In genomic region chr1:38962113-38962512, GRCh38 we compare ENCODE assay signal across 2 cellular contexts.
TF ChIP-seq lines count a peak whose summit lies in the region.

No MANE protein-coding gene starts in this region.

TF ChIP-seq in SK-N-SH, 30 proteins besides CTCF, POLR2A, EP300 and RAD21 (continued from another document):
- TF ChIP-seq TAF1 (IDR thresholded peaks at IDR 0.05; ENCODE audit: borderline replicate concordance, low read depth, low read length) (no peak), REST (IDR thresholded peaks at IDR 0.05; ENCODE audit: low read depth, low read length) (no peak), GATA2 (CRISPR knock-in tag; IDR thresholded peaks at IDR 0.05) (no peak), RFX5 (IDR thresholded peaks at IDR 0.05; ENCODE audit: low read length) (no peak), TEAD4 (IDR thresholded peaks at IDR 0.05; ENCODE audit: borderline replicate concordance, insufficient read depth) (no peak), FOXM1 (IDR thresholded peaks at IDR 0.05; ENCODE audit: low read depth) (no peak), MAX (IDR thresholded peaks at IDR 0.05; ENCODE audit: low read depth) (no peak), SIN3A (IDR thresholded peaks at IDR 0.05; ENCODE audit: borderline replicate concordance, low read depth, low read length) (no peak), FOXJ3 (CRISPR knock-in tag; IDR thresholded peaks at IDR 0.05) (no peak), NRF1 (IDR thresholded peaks at IDR 0.05; ENCODE audit: low read depth, low read length) (no peak), RXRA (IDR thresholded peaks at IDR 0.05; ENCODE audit: borderline replicate concordance, low read depth) (no peak), YY1 (IDR thresholded peaks at IDR 0.05; ENCODE audit: low read depth) (no peak)
- TF ChIP-seq, protein P1, sequence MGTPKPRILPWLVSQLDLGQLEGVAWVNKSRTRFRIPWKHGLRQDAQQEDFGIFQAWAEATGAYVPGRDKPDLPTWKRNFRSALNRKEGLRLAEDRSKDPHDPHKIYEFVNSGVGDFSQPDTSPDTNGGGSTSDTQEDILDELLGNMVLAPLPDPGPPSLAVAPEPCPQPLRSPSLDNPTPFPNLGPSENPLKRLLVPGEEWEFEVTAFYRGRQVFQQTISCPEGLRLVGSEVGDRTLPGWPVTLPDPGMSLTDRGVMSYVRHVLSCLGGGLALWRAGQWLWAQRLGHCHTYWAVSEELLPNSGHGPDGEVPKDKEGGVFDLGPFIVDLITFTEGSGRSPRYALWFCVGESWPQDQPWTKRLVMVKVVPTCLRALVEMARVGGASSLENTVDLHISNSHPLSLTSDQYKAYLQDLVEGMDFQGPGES (IDR thresholded peaks at IDR 0.05; ENCODE audit: low read depth, low read length): no peak
- TF ChIP-seq, protein P2, sequence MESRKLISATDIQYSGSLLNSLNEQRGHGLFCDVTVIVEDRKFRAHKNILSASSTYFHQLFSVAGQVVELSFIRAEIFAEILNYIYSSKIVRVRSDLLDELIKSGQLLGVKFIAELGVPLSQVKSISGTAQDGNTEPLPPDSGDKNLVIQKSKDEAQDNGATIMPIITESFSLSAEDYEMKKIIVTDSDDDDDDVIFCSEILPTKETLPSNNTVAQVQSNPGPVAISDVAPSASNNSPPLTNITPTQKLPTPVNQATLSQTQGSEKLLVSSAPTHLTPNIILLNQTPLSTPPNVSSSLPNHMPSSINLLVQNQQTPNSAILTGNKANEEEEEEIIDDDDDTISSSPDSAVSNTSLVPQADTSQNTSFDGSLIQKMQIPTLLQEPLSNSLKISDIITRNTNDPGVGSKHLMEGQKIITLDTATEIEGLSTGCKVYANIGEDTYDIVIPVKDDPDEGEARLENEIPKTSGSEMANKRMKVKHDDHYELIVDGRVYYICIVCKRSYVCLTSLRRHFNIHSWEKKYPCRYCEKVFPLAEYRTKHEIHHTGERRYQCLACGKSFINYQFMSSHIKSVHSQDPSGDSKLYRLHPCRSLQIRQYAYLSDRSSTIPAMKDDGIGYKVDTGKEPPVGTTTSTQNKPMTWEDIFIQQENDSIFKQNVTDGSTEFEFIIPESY (IDR thresholded peaks at IDR 0.05; ENCODE audit: borderline replicate concordance, low read depth): no peak
- TF ChIP-seq, protein P3, sequence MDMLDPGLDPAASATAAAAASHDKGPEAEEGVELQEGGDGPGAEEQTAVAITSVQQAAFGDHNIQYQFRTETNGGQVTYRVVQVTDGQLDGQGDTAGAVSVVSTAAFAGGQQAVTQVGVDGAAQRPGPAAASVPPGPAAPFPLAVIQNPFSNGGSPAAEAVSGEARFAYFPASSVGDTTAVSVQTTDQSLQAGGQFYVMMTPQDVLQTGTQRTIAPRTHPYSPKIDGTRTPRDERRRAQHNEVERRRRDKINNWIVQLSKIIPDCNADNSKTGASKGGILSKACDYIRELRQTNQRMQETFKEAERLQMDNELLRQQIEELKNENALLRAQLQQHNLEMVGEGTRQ (IDR thresholded peaks at IDR 0.05; ENCODE audit: borderline replicate concordance, low read depth, low read length): no peak

TF ChIP-seq in SK-N-SH treated with all-trans-retinoic acid at 6 μM for 48 hours, 23 proteins besides CTCF, POLR2A, EP300 and RAD21 (continued from another document):
- TF ChIP-seq ESRRG (CRISPR knock-in tag; IDR thresholded peaks at IDR 0.05) (no peak), OSR1 (CRISPR knock-in tag; IDR thresholded peaks at IDR 0.05) (no peak), CSDC2 (CRISPR knock-in tag; IDR thresholded peaks at IDR 0.05) (no peak), SNAI2 (CRISPR knock-in tag; IDR thresholded peaks at IDR 0.05) (no peak), ZNF565 (CRISPR knock-in tag; conservative IDR thresholded peaks at IDR 0.05; ENCODE audit: low read depth) (no peak), ISL1 (CRISPR knock-in tag; IDR thresholded peaks at IDR 0.05) (no peak), ARNTL (CRISPR knock-in tag; IDR thresholded peaks at IDR 0.05; ENCODE audit: borderline replicate concordance, low read depth) (no peak), PPARA (CRISPR knock-in tag; IDR thresholded peaks at IDR 0.05; ENCODE audit: borderline replicate concordance) (no peak), RARB (CRISPR knock-in tag; IDR thresholded peaks at IDR 0.05) (no peak), ZFP30 (CRISPR knock-in tag; IDR thresholded peaks at IDR 0.05) (no peak), ZNF8 (CRISPR knock-in tag; IDR thresholded peaks at IDR 0.05) (no peak), TOX (CRISPR knock-in tag; IDR thresholded peaks at IDR 0.05; ENCODE audit: borderline replicate concordance) (no peak), TCF4 (CRISPR knock-in tag; IDR thresholded peaks at IDR 0.05; ENCODE audit: borderline replicate concordance) (no peak), PATZ1 (CRISPR knock-in tag; IDR thresholded peaks at IDR 0.05; ENCODE audit: borderline replicate concordance) (no peak)
- TF ChIP-seq, protein P4, sequence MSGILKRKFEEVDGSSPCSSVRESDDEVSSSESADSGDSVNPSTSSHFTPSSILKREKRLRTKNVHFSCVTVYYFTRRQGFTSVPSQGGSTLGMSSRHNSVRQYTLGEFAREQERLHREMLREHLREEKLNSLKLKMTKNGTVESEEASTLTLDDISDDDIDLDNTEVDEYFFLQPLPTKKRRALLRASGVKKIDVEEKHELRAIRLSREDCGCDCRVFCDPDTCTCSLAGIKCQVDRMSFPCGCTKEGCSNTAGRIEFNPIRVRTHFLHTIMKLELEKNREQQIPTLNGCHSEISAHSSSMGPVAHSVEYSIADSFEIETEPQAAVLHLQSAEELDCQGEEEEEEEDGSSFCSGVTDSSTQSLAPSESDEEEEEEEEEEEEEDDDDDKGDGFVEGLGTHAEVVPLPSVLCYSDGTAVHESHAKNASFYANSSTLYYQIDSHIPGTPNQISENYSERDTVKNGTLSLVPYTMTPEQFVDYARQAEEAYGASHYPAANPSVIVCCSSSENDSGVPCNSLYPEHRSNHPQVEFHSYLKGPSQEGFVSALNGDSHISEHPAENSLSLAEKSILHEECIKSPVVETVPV (CRISPR knock-in tag; IDR thresholded peaks at IDR 0.05): no peak
- TF ChIP-seq, protein P5, sequence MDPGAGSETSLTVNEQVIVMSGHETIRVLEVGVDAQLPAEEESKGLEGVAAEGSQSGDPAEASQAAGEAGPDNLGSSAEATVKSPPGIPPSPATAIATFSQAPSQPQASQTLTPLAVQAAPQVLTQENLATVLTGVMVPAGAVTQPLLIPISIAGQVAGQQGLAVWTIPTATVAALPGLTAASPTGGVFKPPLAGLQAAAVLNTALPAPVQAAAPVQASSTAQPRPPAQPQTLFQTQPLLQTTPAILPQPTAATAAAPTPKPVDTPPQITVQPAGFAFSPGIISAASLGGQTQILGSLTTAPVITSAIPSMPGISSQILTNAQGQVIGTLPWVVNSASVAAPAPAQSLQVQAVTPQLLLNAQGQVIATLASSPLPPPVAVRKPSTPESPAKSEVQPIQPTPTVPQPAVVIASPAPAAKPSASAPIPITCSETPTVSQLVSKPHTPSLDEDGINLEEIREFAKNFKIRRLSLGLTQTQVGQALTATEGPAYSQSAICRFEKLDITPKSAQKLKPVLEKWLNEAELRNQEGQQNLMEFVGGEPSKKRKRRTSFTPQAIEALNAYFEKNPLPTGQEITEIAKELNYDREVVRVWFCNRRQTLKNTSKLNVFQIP (CRISPR knock-in tag; IDR thresholded peaks at IDR 0.05; ENCODE audit: borderline replicate concordance, low read depth): no peak
- TF ChIP-seq, protein P6, sequence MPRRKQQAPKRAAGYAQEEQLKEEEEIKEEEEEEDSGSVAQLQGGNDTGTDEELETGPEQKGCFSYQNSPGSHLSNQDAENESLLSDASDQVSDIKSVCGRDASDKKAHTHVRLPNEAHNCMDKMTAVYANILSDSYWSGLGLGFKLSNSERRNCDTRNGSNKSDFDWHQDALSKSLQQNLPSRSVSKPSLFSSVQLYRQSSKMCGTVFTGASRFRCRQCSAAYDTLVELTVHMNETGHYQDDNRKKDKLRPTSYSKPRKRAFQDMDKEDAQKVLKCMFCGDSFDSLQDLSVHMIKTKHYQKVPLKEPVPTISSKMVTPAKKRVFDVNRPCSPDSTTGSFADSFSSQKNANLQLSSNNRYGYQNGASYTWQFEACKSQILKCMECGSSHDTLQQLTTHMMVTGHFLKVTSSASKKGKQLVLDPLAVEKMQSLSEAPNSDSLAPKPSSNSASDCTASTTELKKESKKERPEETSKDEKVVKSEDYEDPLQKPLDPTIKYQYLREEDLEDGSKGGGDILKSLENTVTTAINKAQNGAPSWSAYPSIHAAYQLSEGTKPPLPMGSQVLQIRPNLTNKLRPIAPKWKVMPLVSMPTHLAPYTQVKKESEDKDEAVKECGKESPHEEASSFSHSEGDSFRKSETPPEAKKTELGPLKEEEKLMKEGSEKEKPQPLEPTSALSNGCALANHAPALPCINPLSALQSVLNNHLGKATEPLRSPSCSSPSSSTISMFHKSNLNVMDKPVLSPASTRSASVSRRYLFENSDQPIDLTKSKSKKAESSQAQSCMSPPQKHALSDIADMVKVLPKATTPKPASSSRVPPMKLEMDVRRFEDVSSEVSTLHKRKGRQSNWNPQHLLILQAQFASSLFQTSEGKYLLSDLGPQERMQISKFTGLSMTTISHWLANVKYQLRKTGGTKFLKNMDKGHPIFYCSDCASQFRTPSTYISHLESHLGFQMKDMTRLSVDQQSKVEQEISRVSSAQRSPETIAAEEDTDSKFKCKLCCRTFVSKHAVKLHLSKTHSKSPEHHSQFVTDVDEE (CRISPR knock-in tag; IDR thresholded peaks at IDR 0.05): no peak
